In genomic region chr6:137722749-137723272, GRCh38 we compare ENCODE assay signal across 1 cellular context.
TF ChIP-seq lines count a peak whose summit lies in the region.

No MANE protein-coding gene starts in this region.

TF ChIP-seq in HepG2, 621 proteins besides CTCF, POLR2A, EP300 and RAD21 (continued from another document):
- TF ChIP-seq ZNF513 (CRISPR knock-in tag; conservative IDR thresholded peaks at IDR 0.05) (no peak), KLF11 (CRISPR knock-in tag; IDR thresholded peaks at IDR 0.05) (no peak), THRA (CRISPR knock-in tag; IDR thresholded peaks at IDR 0.05; ENCODE audit: borderline replicate concordance) (no peak), ZBTB42 (CRISPR knock-in tag; IDR thresholded peaks at IDR 0.05) (no peak), GTF3A (CRISPR knock-in tag; conservative IDR thresholded peaks at IDR 0.05) (0 out of 2 replicates have a peak, but pooled peaks have one; percentile 15), HOXD1 (CRISPR knock-in tag; IDR thresholded peaks at IDR 0.05) (no peak), FUBP1 (CRISPR knock-in tag; IDR thresholded peaks at IDR 0.05; ENCODE audit: borderline replicate concordance) (no peak), TCF12 (IDR thresholded peaks at IDR 0.05) (no peak), TCF12 (CRISPR knock-in tag; IDR thresholded peaks at IDR 0.05) (no peak), TSC22D2 (CRISPR knock-in tag; IDR thresholded peaks at IDR 0.05; ENCODE audit: borderline replicate concordance) (0 out of 2 replicates have a peak, but pooled peaks have one; percentile 73), ZNF235 (CRISPR knock-in tag; IDR thresholded peaks at IDR 0.05; ENCODE audit: borderline replicate concordance) (no peak), ZNF562 (CRISPR knock-in tag; IDR thresholded peaks at IDR 0.05; ENCODE audit: borderline replicate concordance) (no peak), BRD4 (CRISPR knock-in tag; IDR thresholded peaks at IDR 0.05) (no peak; the same call in 1 of the 2 replicates), ZNF18 (CRISPR knock-in tag; IDR thresholded peaks at IDR 0.05; ENCODE audit: insufficient replicate concordance) (no peak), ZNF7 (CRISPR knock-in tag; IDR thresholded peaks at IDR 0.05) (no peak), TAF1 (CRISPR knock-in tag; IDR thresholded peaks at IDR 0.05) (peak; percentile 44; the same call in 1 of the 2 replicates), ZHX2 (IDR thresholded peaks at IDR 0.05; ENCODE audit: low read depth) (no peak), ZHX2 (CRISPR knock-in tag; IDR thresholded peaks at IDR 0.05; ENCODE audit: borderline replicate concordance) (no peak), ZBTB2 (CRISPR knock-in tag; IDR thresholded peaks at IDR 0.05; ENCODE audit: low read depth) (no peak), ZFP36L2 (CRISPR knock-in tag; IDR thresholded peaks at IDR 0.05) (no peak), CHD4 (IDR thresholded peaks at IDR 0.05; ENCODE audit: borderline replicate concordance, low read length) (no peak), HCFC1 (IDR thresholded peaks at IDR 0.05; ENCODE audit: low read depth, low read length) (no peak), RFXAP (CRISPR knock-in tag; IDR thresholded peaks at IDR 0.05; ENCODE audit: borderline replicate concordance) (no peak), MAF1 (CRISPR knock-in tag; IDR thresholded peaks at IDR 0.05; ENCODE audit: borderline replicate concordance) (no peak), ZNF207 (IDR thresholded peaks at IDR 0.05; ENCODE audit: borderline replicate concordance) (no peak), ZNF468 (CRISPR knock-in tag; IDR thresholded peaks at IDR 0.05) (no peak), NRL (CRISPR knock-in tag; IDR thresholded peaks at IDR 0.05; ENCODE audit: borderline replicate concordance) (no peak), ZNF224 (CRISPR knock-in tag; IDR thresholded peaks at IDR 0.05) (no peak), GTF2F1 (IDR thresholded peaks at IDR 0.05; ENCODE audit: low read length) (no peak), RNF2 (conservative IDR thresholded peaks at IDR 0.05; ENCODE audit: low read depth) (no peak), ZC3H4 (CRISPR knock-in tag; IDR thresholded peaks at IDR 0.05; ENCODE audit: borderline replicate concordance) (peak; percentile 25; the same call in 1 of the 2 replicates), STAG1 (CRISPR knock-in tag; IDR thresholded peaks at IDR 0.05) (no peak), ZBTB38 (CRISPR knock-in tag; IDR thresholded peaks at IDR 0.05) (0 out of 2 replicates have a peak, but pooled peaks have one; percentile 5), NCOA5 (CRISPR knock-in tag; IDR thresholded peaks at IDR 0.05) (no peak), CEBPZ (IDR thresholded peaks at IDR 0.05; ENCODE audit: low read length) (no peak), ZNF275 (CRISPR knock-in tag; IDR thresholded peaks at IDR 0.05; ENCODE audit: borderline replicate concordance) (0 out of 2 replicates have a peak, but pooled peaks have one; percentile 74), HDAC1 (CRISPR knock-in tag; IDR thresholded peaks at IDR 0.05) (no peak), KDM4B (CRISPR knock-in tag; IDR thresholded peaks at IDR 0.05) (no peak), ZFX (CRISPR knock-in tag; IDR thresholded peaks at IDR 0.05; ENCODE audit: low read depth) (no peak), ZNF432 (CRISPR knock-in tag; IDR thresholded peaks at IDR 0.05; ENCODE audit: borderline replicate concordance) (no peak), ZNF367 (CRISPR knock-in tag; IDR thresholded peaks at IDR 0.05; ENCODE audit: borderline replicate concordance) (0 out of 2 replicates have a peak, but pooled peaks have one; percentile 10), SSRP1 (CRISPR knock-in tag; IDR thresholded peaks at IDR 0.05) (no peak), RBFOX2 (IDR thresholded peaks at IDR 0.05; ENCODE audit: low read depth, low read length) (peak; percentile 69; the same call in 1 of the 2 replicates), CREM (IDR thresholded peaks at IDR 0.05) (no peak), CREM (CRISPR knock-in tag; IDR thresholded peaks at IDR 0.05) (no peak), KDM1A (CRISPR knock-in tag; IDR thresholded peaks at IDR 0.05) (no peak), ZNF546 (CRISPR knock-in tag; conservative IDR thresholded peaks at IDR 0.05) (peak; percentile 88; the same call in 1 of the 2 replicates), TAF15 (IDR thresholded peaks at IDR 0.05; ENCODE audit: low read depth, low read length, poor library complexity, severe bottlenecking) (no peak), ZNF598 (CRISPR knock-in tag; IDR thresholded peaks at IDR 0.05; ENCODE audit: borderline replicate concordance) (no peak)
